9 cellular contexts compared by ENCODE assay signal in the genomic region with DNA sequence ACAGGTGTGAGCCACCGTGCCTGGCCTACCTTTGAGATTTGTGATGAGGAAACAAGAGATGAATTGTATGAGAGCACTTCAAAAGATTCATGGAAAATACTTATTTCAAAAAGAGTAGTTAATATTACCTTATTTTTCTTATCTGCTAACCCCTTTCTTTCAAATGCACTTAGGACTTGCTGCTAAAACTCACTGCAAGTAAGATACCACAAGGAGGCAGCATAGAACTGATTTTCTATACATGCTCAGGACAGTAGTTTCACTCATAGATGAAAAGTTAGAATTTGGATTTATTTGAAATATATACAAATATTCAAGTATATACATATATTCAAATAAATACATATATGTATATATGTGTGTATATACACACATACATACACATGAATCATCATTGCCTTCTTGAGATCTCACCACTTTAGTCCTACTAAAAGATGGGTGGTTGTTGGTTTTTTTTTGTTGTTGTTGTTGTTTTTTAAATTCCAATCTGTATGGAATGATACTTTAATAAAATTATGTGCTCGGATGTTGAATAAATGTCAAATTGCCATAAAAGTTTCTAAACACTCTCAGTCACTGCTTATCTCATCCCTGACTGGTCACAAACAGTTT. TPM values are rescaled to one million over a fixed set of nuclear protein-coding genes. Genes with fewer than 3 reads are reported as not detected.
DNase-seq lines count a peak whose midpoint lies in the region; ATAC-seq and TF ChIP-seq lines count a peak whose summit lies in the region.
"Had no signal": no experiment of that assay in that cellular context is flagged by ENCODE, and none has a peak within 500 bp of the region (broad histone marks: within the 10 kb centered on the region; RNA-seq: fewer than 3 reads in every experiment).

No MANE protein-coding gene starts in this region.

- peaks cover 36 to 48% (median 42%) of the 10 kb centered on the region in 11 experiments for H3K36me3 ChIP-seq in BLaER1 treated with 17β-estradiol and CSF1 and Interleukin-3, amounts not matched to agents 10 nM and 100 nM
- H3K36me3 ChIP-seq in Panc1 (ENCODE audit: control insufficient read depth, insufficient read depth, low read length): peaks cover 17% of the 10 kb centered on the region; the same call in 1 of the 2 replicates
- H3K36me3 ChIP-seq in neural cell (ENCODE audit: insufficient read depth, low read length): no peaks in the 10 kb centered on the region

- intact Hi-C loops in Panc1 (cut with micrococcal nuclease; ENCODE audit: unreplicated experiment): no loop called here
- intact Hi-C loops in dorsolateral prefrontal cortex (cut with DNase I): loop anchor here in 1 of 2 donors (5.0 kb wide), 1 partner anchor 55 kb away; the partner anchor contains the start of gene TMEM62

- H3K4me1 ChIP-seq in BLaER1 treated with 17β-estradiol and CSF1 and Interleukin-3, amounts not matched to agents 10 nM and 100 nM: peaks cover 12 to 18% (median 16%) of the 10 kb centered on the region in 10 experiments
- peaks cover 12% of the 10 kb centered on the region for H3K4me1 ChIP-seq in Panc1 (ENCODE audit: control insufficient read depth, insufficient read depth, low read length)

- TF ChIP-seq RAD21 in neural cell (conservative IDR thresholded peaks at IDR 0.05): peak; percentile 61

- peak overlapping the region in 3 of 11 experiments; percentile 6 to 92 (median 25); a peak in 2 of 22 replicates for H3K9ac ChIP-seq in BLaER1 treated with 17β-estradiol and CSF1 and Interleukin-3, amounts not matched to agents 10 nM and 100 nM
- no peak overlapping the region for H3K9ac ChIP-seq in neural cell (ENCODE audit: low read length)

- no TSS peak for BruUV-seq in Panc1 (replicated peaks; lab: Mats Ljungman, UMichigan)

- no peaks in the 10 kb centered on the region for H3K9me2 ChIP-seq in neural cell (ENCODE audit: insufficient read depth, low read length)

- CTCF ChIA-PET in Panc1 (lab: Charles Lee): no interaction called here

- H2AFZ ChIP-seq in neural cell (ENCODE audit: low read depth, low read length): no peak overlapping the region

- peak overlapping the region; percentile 82 to 98 (median 93); a peak in 18 of 22 replicates for H3K4me2 ChIP-seq in BLaER1 treated with 17β-estradiol and CSF1 and Interleukin-3, amounts not matched to agents 10 nM and 100 nM
- no peak overlapping the region for H3K4me2 ChIP-seq in neural cell (ENCODE audit: low read length)

- POLR2A ChIA-PET in Panc1 (lab: Charles Lee): no interaction called here

- no peak overlapping the region; a peak in 1 of 20 replicates for H3K4me3 ChIP-seq in BLaER1 treated with 17β-estradiol and CSF1 and Interleukin-3, amounts not matched to agents 10 nM and 100 nM
- H3K4me3 ChIP-seq in Panc1 (ENCODE audit: low read depth in 2 of 2, low read length in 2 of 2): no peak overlapping the region; a peak in 1 of 4 replicates
- H3K4me3 ChIP-seq in dorsolateral prefrontal cortex: peak overlapping the region in 31 of 59 donors; percentile 18 to 90 (median 85)
- H3K4me3 ChIP-seq in neural cell (ENCODE audit: low read length): no peak overlapping the region
- H3K4me3 ChIP-seq: SJSA1 had no signal

- H3K27me3 ChIP-seq in BLaER1 treated with 17β-estradiol and CSF1 and Interleukin-3, amounts not matched to agents 10 nM and 100 nM: no peaks in the 10 kb centered on the region
- H3K27me3 ChIP-seq in Panc1 (ENCODE audit: control insufficient read depth, insufficient read depth, low read length) (no peaks in the 10 kb centered on the region), dorsolateral prefrontal cortex (no peaks in the 10 kb centered on the region), neural cell (ENCODE audit: insufficient read depth, low read depth, low read length) (no peaks in the 10 kb centered on the region)
- H3K27me3 ChIP-seq: SJSA1 had no signal

- H3K9me3 ChIP-seq in BLaER1 treated with 17β-estradiol and CSF1 and Interleukin-3, amounts not matched to agents 10 nM and 100 nM (replicated peaks in 1 of 11): no peaks in the 10 kb centered on the region
- H3K9me3 ChIP-seq in Panc1 (ENCODE audit: control insufficient read depth, insufficient read depth, low read depth, low read length): no peaks in the 10 kb centered on the region
- no peaks in the 10 kb centered on the region for H3K9me3 ChIP-seq in neural cell (ENCODE audit: low read length)
- H3K9me3 ChIP-seq: SJSA1 had no signal

- in situ Hi-C loops in GM13976 (cut with MboI; ENCODE audit: low sequenced_read_pairs, unreplicated experiment): no loop called here
- in situ Hi-C loops in Panc1 (cut with HindIII; ENCODE audit: low pct_unique_long_range_greater_than_20kb, low sequenced_read_pairs): no loop called here

- TF ChIP-seq CTCF in GM13976 (IDR thresholded peaks at IDR 0.05; ENCODE audit: borderline replicate concordance, control extremely low read depth, extremely low read depth, insufficient read depth, missing control alignments): peak; percentile 47
- TF ChIP-seq CTCF in Panc1 (IDR thresholded peaks at IDR 0.05): peak; percentile 71
- TF ChIP-seq CTCF in dorsolateral prefrontal cortex (IDR thresholded peaks at IDR 0.05 in 54 of 56, conservative IDR thresholded peaks at IDR 0.05 in 2 of 56; ENCODE audit: low read depth in 1 of 56, partially characterized antibody in 56 of 56): peak; percentile 34 to 76 (median 64)
- peak; percentile 63 for TF ChIP-seq CTCF in neural cell (IDR thresholded peaks at IDR 0.05; ENCODE audit: poor library complexity, severe bottlenecking)

- no peak for TF ChIP-seq EP300 in neural cell (conservative IDR thresholded peaks at IDR 0.05; ENCODE audit: poor library complexity, severe bottlenecking)

- no peaks in the 10 kb centered on the region for H3F3A ChIP-seq in neural cell (ENCODE audit: insufficient read depth, low read length, poor library complexity, severe bottlenecking)

- H4K20me1 ChIP-seq in BLaER1 treated with 17β-estradiol and CSF1 and Interleukin-3, amounts not matched to agents 10 nM and 100 nM: peaks cover 0 to 43% (median 6%) of the 10 kb centered on the region in 11 experiments; a peak in 10 of 22 replicates
- no peaks in the 10 kb centered on the region for H4K20me1 ChIP-seq in neural cell (ENCODE audit: insufficient read depth)

- H3K27ac ChIP-seq in BLaER1 treated with 17β-estradiol and CSF1 and Interleukin-3, amounts not matched to agents 10 nM and 100 nM: no peak overlapping the region
- no peak overlapping the region for H3K27ac ChIP-seq in Panc1 (ENCODE audit: low read length)
- H3K27ac ChIP-seq in dorsolateral prefrontal cortex: no peak overlapping the region
- H3K27ac ChIP-seq in neural cell (ENCODE audit: low read length): no peak overlapping the region
- H3K27ac ChIP-seq: SJSA1 had no signal

- ATAC-seq in Panc1 (no peak), HG02885 (IDR thresholded peaks at IDR 0.05; ENCODE audit: poor library complexity, unreplicated experiment) (no peak)

- DNase-seq in GM13976 (ENCODE audit: low spot score) (no peak), Panc1 (ENCODE audit: low read depth, low spot score) (no peak), dorsolateral prefrontal cortex (no peak), occipital lobe (lab: John Stamatoyannopoulos, UW) (no peak)
- DNase-seq in stimulated activated CD4-positive, alpha-beta T cell treated with anti-CD3 and anti-CD28 coated beads, Interleukin-2, amount 100 ng/mL, for 48 hours: no peak

- H3K79me2 ChIP-seq in neural cell (replicated peaks; ENCODE audit: insufficient read depth, low read length): peaks cover 16% of the 10 kb centered on the region

TF ChIP-seq in neural cell, 6 proteins besides CTCF, POLR2A, EP300 and RAD21:
- TF ChIP-seq SMC3 (conservative IDR thresholded peaks at IDR 0.05; ENCODE audit: poor library complexity): peak; percentile 74
- no peak for TF ChIP-seq REST (IDR thresholded peaks at IDR 0.05; ENCODE audit: borderline replicate concordance)

RNA-seq across cellular contexts. Expression of gene CCNDBP1, which starts 2.4 kb away (rescaled TPM):
- total RNA-seq in Panc1 (2021; ENCODE audit: unreplicated experiment) (62.5 TPM), dorsolateral prefrontal cortex (10 to 100 TPM; 32.7 to 77.7 (median 59.5) TPM), occipital lobe (26.5 TPM)
- polyA plus RNA-seq in Panc1 (2012; ENCODE audit: insufficient read length): 75.8 TPM
- polyA plus RNA-seq in neural cell: 67.6 and 89.2 TPM in 2 replicates
- 25.4 and 32.4 TPM in 2 replicates for polyA minus RNA-seq in neural cell

RNA-seq across cellular contexts. Expression of gene EPB42, which starts 33.2 kb away (rescaled TPM):
- 0.10 TPM for total RNA-seq in Panc1 (2021; ENCODE audit: unreplicated experiment)
- polyA plus RNA-seq in Panc1 (2012; ENCODE audit: insufficient read length): not detected
- under 1 TPM in 10 of 120 experiments, not detected in 110; 0.23 to 0.83 (median 0.40) TPM for total RNA-seq in dorsolateral prefrontal cortex
- not detected in 2 replicates for polyA plus RNA-seq in neural cell
- polyA minus RNA-seq in neural cell: not detected in 2 replicates
- 0.94 TPM for total RNA-seq in occipital lobe
- total RNA-seq: SJSA1 had no signal

RNA-seq across cellular contexts. Expression of gene TMEM62, which starts 54.3 kb away (rescaled TPM):
- total RNA-seq in Panc1 (2021; ENCODE audit: unreplicated experiment) (20.4 TPM), dorsolateral prefrontal cortex (10 to 100 TPM; 21.2 to 46.2 (median 31.3) TPM), occipital lobe (37.6 TPM)
- polyA plus RNA-seq in Panc1 (2012; ENCODE audit: insufficient read length): 11.4 TPM
- polyA plus RNA-seq in neural cell: 8.7 and 14.3 TPM in 2 replicates
- 10.5 and 12.5 TPM in 2 replicates for polyA minus RNA-seq in neural cell

Comparison
In these comparisons a context has a peak if more than half of its experiments do, and no peak if none do; other contexts are left out.
1. H3K4me3 ChIP-seq: peak in dorsolateral prefrontal cortex (31 of 59); none in BLaER1 treated with 17β-estradiol and CSF1 and Interleukin-3, amounts not matched to agents 10 nM and 100 nM (0 of 10), Panc1 (0 of 2) and neural cell (single experiment).
2. Peak in every context shown above with its lines, with median percentiles within 50 percentile points of each other: CTCF ChIP-seq.